22 cellular contexts compared by ENCODE assay signal in the genomic region with DNA sequence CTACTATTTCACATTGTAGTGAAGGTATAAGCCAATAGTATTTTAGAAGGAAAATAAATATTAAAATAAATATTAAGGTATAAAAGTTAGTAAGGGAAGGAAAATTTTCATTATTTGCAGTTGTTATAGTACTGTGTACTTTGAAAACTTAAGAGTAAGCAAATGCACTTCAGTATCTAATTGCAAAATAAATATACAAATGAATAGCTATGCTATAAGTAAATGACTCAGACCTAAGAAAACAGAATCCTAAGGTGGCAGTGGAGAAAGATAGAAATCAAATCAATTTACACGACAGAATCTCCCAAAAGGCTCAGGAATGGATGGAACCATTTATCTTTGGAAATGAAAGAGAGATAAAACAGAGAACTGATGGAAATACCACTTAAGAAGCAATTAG.
"Had no signal": no experiment of that assay in that cellular context is flagged by ENCODE, and none has a peak within 500 bp of the region (broad histone marks: within the 10 kb centered on the region; RNA-seq: fewer than 3 reads in every experiment).

No MANE protein-coding gene starts in this region.

- H3K4me1 ChIP-seq: esophagus squamous epithelium, gastrocnemius medialis, lower lobe of right lung had no signal

- H3K9me3 ChIP-seq: esophagus squamous epithelium, gastrocnemius medialis, heart right ventricle, left lung, lower lobe of right lung, mucosa of descending colon had no signal

- H3K36me3 ChIP-seq: esophagus squamous epithelium, gastrocnemius medialis, heart right ventricle, left lung, lower lobe of right lung had no signal

- H3K27me3 ChIP-seq: gastrocnemius medialis, heart right ventricle, left lung had no signal

- DNase-seq: effector CD8-positive, alpha-beta T cell; effector memory CD8-positive, alpha-beta T cell; endodermal cell; erythroblast; esophagus squamous epithelium; foreskin fibroblast; foreskin melanocyte; gastrocnemius medialis; glutamatergic neuron; head of caudate nucleus; heart right ventricle; hippocampal formation; left cardiac atrium; left lung; left ventricle myocardium superior; lower lobe of right lung; mesenchymal stem cell; mucosa of descending colon; naive B cell; naive thymus-derived CD8-positive, alpha-beta T cell had no signal

- H3K4me3 ChIP-seq: coronary artery, esophagus squamous epithelium, gastrocnemius medialis, heart right ventricle, left lung, lower lobe of right lung, mucosa of descending colon had no signal

- H3K27ac ChIP-seq: coronary artery, epithelial cell of prostate, esophagus squamous epithelium, gastrocnemius medialis, heart right ventricle, left lung, lower lobe of right lung had no signal
